ENCODE assay signal across 8 cellular contexts in genomic region chr15:25850154-25851111, GRCh38. TPM values are rescaled to one million over a fixed set of nuclear protein-coding genes. Genes with fewer than 3 reads are reported as not detected.
A peak's percentile ranks its signal among the peaks of the same experiment; 100 is the strongest.
DNase-seq lines count a peak whose midpoint lies in the region; ATAC-seq lines count a peak whose summit lies in the region.

No MANE protein-coding gene starts in this region.

- peak overlapping the region; percentile 24 for H3K4me3 ChIP-seq in mesodermal cell (ENCODE audit: extremely low read depth, insufficient read depth, low read length, poor library complexity, severe bottlenecking)

- H3K4me3 Mint-ChIP-seq in stimulated activated effector memory CD8-positive, alpha-beta T cell treated with anti-CD3 and anti-CD28 coated beads, Interleukin-12 subunit alpha, Interleukin-12 subunit beta, amount 100 ng/mL, for 72 hours: peak overlapping the region; percentile 74

- DNase-seq in ACHN: peak; percentile 82
- peak; percentile 66 for DNase-seq in activated CD4-positive, alpha-beta T cell treated with anti-CD3 and anti-CD28 coated beads, Interleukin-2, amount 50 U/mL, for 1 hour
- DNase-seq in effector CD8-positive, alpha-beta T cell (lab: John Stamatoyannopoulos, UW): peak; percentile 49
- DNase-seq in stimulated activated effector memory CD8-positive, alpha-beta T cell treated with anti-CD3 and anti-CD28 coated beads, Interleukin-12 subunit alpha, Interleukin-12 subunit beta, amount 100 ng/mL, for 72 hours (ENCODE audit: low spot score in 2 of 2): peak; percentile 36 to 79
- no peak for DNase-seq in NCI-H1436 treated with DMSO at 0.1 percent for 48 hours (lab: John Stamatoyannopoulos, UW)

- peaks cover 84% of the 10 kb centered on the region for H3K4me1 Mint-ChIP-seq in stimulated activated effector memory CD8-positive, alpha-beta T cell treated with anti-CD3 and anti-CD28 coated beads, Interleukin-12 subunit alpha, Interleukin-12 subunit beta, amount 100 ng/mL, for 72 hours

- peaks cover 14% of the 10 kb centered on the region for H3K36me3 Mint-ChIP-seq in stimulated activated effector memory CD8-positive, alpha-beta T cell treated with anti-CD3 and anti-CD28 coated beads, Interleukin-12 subunit alpha, Interleukin-12 subunit beta, amount 100 ng/mL, for 72 hours

- peak overlapping the region; percentile 97 for H3K27ac Mint-ChIP-seq in stimulated activated effector memory CD8-positive, alpha-beta T cell treated with anti-CD3 and anti-CD28 coated beads, Interleukin-12 subunit alpha, Interleukin-12 subunit beta, amount 100 ng/mL, for 72 hours

- ATAC-seq in GM19463 (IDR thresholded peaks at IDR 0.05; ENCODE audit: unreplicated experiment) (peak; percentile 85), HG03575 (IDR thresholded peaks at IDR 0.05; ENCODE audit: extremely low read depth, insufficient number of reproducible peaks, low FRiP score, unreplicated experiment) (peak; percentile 53)
- peak; percentile 85 for ATAC-seq in stimulated activated effector memory CD8-positive, alpha-beta T cell treated with anti-CD3 and anti-CD28 coated beads, Interleukin-12 subunit alpha, Interleukin-12 subunit beta, amount 100 ng/mL, for 72 hours

- peaks cover 17% of the 10 kb centered on the region for H3K4me1 ChIP-seq in mesodermal cell (ENCODE audit: control insufficient read depth, insufficient read depth, low read length, poor library complexity, severe bottlenecking)

- H3K27ac ChIP-seq in mesodermal cell (ENCODE audit: low read depth, low read length, severe bottlenecking): peak overlapping the region; percentile 83

- in situ Hi-C loops in ACHN (cut with HindIII; ENCODE audit: low pct_ligation_motif_present, low pct_unique_long_range_greater_than_20kb, low sequenced_read_pairs): no loop called here

- no peaks in the 10 kb centered on the region for H3K36me3 ChIP-seq in mesodermal cell (ENCODE audit: control insufficient read depth, insufficient read depth, low read length)

- 23 to 30% methylated on average over 16 to 23 of the region's 36 CpGs for WGBS in mesodermal cell (ENCODE audit: insufficient coverage in 2 of 2), 2 experiments

- no peaks in the 10 kb centered on the region for H3K9me3 ChIP-seq in mesodermal cell (ENCODE audit: control insufficient read depth, low read length)

- H3K9me3 Mint-ChIP-seq in stimulated activated effector memory CD8-positive, alpha-beta T cell treated with anti-CD3 and anti-CD28 coated beads, Interleukin-12 subunit alpha, Interleukin-12 subunit beta, amount 100 ng/mL, for 72 hours: no peaks in the 10 kb centered on the region

RNA-seq across cellular contexts. Expression of gene ATP10A, which starts 12.7 kb away (rescaled TPM):
- 0.66 TPM for polyA plus RNA-seq in mesodermal cell (2013, experiment 1 of 2)
- polyA plus RNA-seq in mesodermal cell (2013, experiment 2 of 2): 0.71 TPM
